Comparison of ENCODE assay signal across 24 cellular contexts in the genomic region with DNA sequence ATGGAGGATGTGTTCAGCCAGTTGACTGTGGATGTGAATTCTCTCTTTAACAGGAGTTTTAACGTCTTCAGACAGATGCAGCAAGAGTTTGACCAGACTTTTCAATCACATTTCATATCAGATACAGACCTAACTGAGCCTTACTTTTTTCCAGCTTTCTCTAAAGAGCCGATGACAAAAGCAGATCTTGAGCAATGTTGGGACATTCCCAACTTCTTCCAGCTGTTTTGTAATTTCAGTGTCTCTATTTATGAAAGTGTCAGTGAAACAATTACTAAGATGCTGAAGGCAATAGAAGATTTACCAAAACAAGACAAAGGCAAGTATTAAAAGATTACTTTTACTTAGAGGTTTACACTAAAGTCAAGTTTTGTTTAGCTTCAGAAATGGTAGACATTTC. TPM values are rescaled to one million over a fixed set of nuclear protein-coding genes. Genes with fewer than 3 reads are reported as not detected.
DNase-seq lines count a peak whose midpoint lies in the region; ATAC-seq, FAIRE-seq and TF ChIP-seq lines count a peak whose summit lies in the region.
"Had no signal": no experiment of that assay in that cellular context is flagged by ENCODE, and none has a peak within 500 bp of the region (broad histone marks: within the 10 kb centered on the region; RNA-seq: fewer than 3 reads in every experiment).

No MANE protein-coding gene starts in this region.

- no peaks in the 10 kb centered on the region for H3K9me3 Mint-ChIP-seq in MCF 10A (ENCODE audit: unreplicated experiment)
- H3K9me3 Mint-ChIP-seq: CD8-positive, alpha-beta T cell had no signal

- TF ChIP-seq EP300 in upper lobe of left lung (IDR thresholded peaks at IDR 0.05) = no peak

- H3K27ac ChIP-seq in breast epithelium = no peak overlapping the region
- H3K27ac ChIP-seq in endothelial cell of umbilical vein (ENCODE audit: insufficient read depth, low read depth, low read length) = no peak overlapping the region
- H3K27ac ChIP-seq in upper lobe of left lung = no peak overlapping the region
- H3K27ac ChIP-seq: 22Rv1; BLaER1 treated with 17β-estradiol and CSF1 and Interleukin-3, amounts not matched to agents 10 nM and 100 nM; KMS-11 had no signal

- dilution Hi-C loops in endothelial cell of umbilical vein (cut with MboI; ENCODE audit: extremely low pct_ligation_motif_present, low sequenced_read_pairs) = no loop called here

- no peaks in the 10 kb centered on the region for H3K79me2 ChIP-seq in endothelial cell of umbilical vein (ENCODE audit: control insufficient read depth, insufficient read depth, low read length)

- no peak overlapping the region for H3K27ac Mint-ChIP-seq in MCF 10A (ENCODE audit: low read depth, unreplicated experiment)
- H3K27ac Mint-ChIP-seq: CD8-positive, alpha-beta T cell had no signal

- no peaks in the 10 kb centered on the region for H4K20me1 ChIP-seq in endothelial cell of umbilical vein (replicated peaks; ENCODE audit: control insufficient read depth, extremely low read depth, insufficient read depth, low read length)
- H4K20me1 ChIP-seq: BLaER1 treated with 17β-estradiol and CSF1 and Interleukin-3, amounts not matched to agents 10 nM and 100 nM had no signal

- H3K9ac ChIP-seq in endothelial cell of umbilical vein (replicated peaks; ENCODE audit: extremely low read depth, insufficient read depth, low read length) = no peak overlapping the region
- H3K9ac ChIP-seq: BLaER1 treated with 17β-estradiol and CSF1 and Interleukin-3, amounts not matched to agents 10 nM and 100 nM; KMS-11 had no signal

- H3K27me3 ChIP-seq in breast epithelium (no peaks in the 10 kb centered on the region), endothelial cell of umbilical vein (ENCODE audit: control insufficient read depth in 2 of 2, insufficient read depth in 2 of 2, low read length in 2 of 2) (peaks cover 0 to 2% of the 10 kb centered on the region in 2 experiments), upper lobe of left lung (no peaks in the 10 kb centered on the region)
- H3K27me3 ChIP-seq: BLaER1 treated with 17β-estradiol and CSF1 and Interleukin-3, amounts not matched to agents 10 nM and 100 nM had no signal

- H3K4me3 ChIP-seq in breast epithelium (no peak overlapping the region), endothelial cell of umbilical vein (replicated peaks in 1 of 3; ENCODE audit: insufficient read depth in 1 of 3, low read depth in 1 of 3, low read length in 3 of 3) (no peak overlapping the region), fibroblast of villous mesenchyme (ENCODE audit: low read depth, low read length) (no peak overlapping the region), upper lobe of left lung (no peak overlapping the region)
- H3K4me3 ChIP-seq: BLaER1 treated with 17β-estradiol and CSF1 and Interleukin-3, amounts not matched to agents 10 nM and 100 nM had no signal

- H3K9me3 ChIP-seq in breast epithelium (no peaks in the 10 kb centered on the region), endothelial cell of umbilical vein (replicated peaks; ENCODE audit: control insufficient read depth, insufficient read depth, low read length) (no peaks in the 10 kb centered on the region), upper lobe of left lung (no peaks in the 10 kb centered on the region)
- H3K9me3 ChIP-seq: BLaER1 treated with 17β-estradiol and CSF1 and Interleukin-3, amounts not matched to agents 10 nM and 100 nM had no signal

- POLR2A ChIA-PET in MCF 10A (lab: Yijun Ruan, JAX) = interaction anchor here (0.9 to 1.3 kb wide), 3 partner anchors 11 to 197 kb away, joined by 3 to 5 read pairs (median 3); no protein-coding TSS in a partner anchor
- POLR2A ChIA-PET in endothelial cell of umbilical vein (lab: Charles Lee) = no interaction called here

- FAIRE-seq in endothelial cell of umbilical vein (lab: Jason Lieb, UNC) = peak; percentile 55
- FAIRE-seq: H54, HepG2 had no signal

- H3K36me3 ChIP-seq in breast epithelium (no peaks in the 10 kb centered on the region), endothelial cell of umbilical vein (ENCODE audit: control insufficient read depth in 2 of 2, extremely low read depth in 1 of 2, insufficient read depth in 2 of 2, low read length in 2 of 2) (no peaks in the 10 kb centered on the region), upper lobe of left lung (no peaks in the 10 kb centered on the region)
- H3K36me3 ChIP-seq: BLaER1 treated with 17β-estradiol and CSF1 and Interleukin-3, amounts not matched to agents 10 nM and 100 nM had no signal

- no peak for ATAC-seq in upper lobe of left lung (ENCODE audit: low FRiP score in 2 of 2)
- ATAC-seq: CD8-positive, alpha-beta T cell; HepG2; PC-3 had no signal

- CTCF ChIA-PET in MCF 10A (lab: Yijun Ruan, JAX) = interaction anchor here (1.1 to 16.1 kb wide), 7 partner anchors 11 to 214 kb away, joined by 3 to 266 read pairs (median 7); partner anchors contain the start of gene ENOSF1
- CTCF ChIA-PET in endothelial cell of umbilical vein (lab: Charles Lee) = interaction anchor here (1.1 to 12.1 kb wide), 3 partner anchors 113 to 330 kb away, joined by 3 to 652 read pairs (median 3); no protein-coding TSS in a partner anchor

- TF ChIP-seq CTCF in MCF 10A (IDR thresholded peaks at IDR 0.05; ENCODE audit: unreplicated experiment) (no peak), breast epithelium (IDR thresholded peaks at IDR 0.05) (no peak), endothelial cell of umbilical vein (IDR thresholded peaks at IDR 0.05; ENCODE audit: extremely low read depth in 1 of 2, insufficient read depth in 1 of 2, low read depth in 1 of 2, low read length in 2 of 2) (no peak), fibroblast of villous mesenchyme (IDR thresholded peaks at IDR 0.05; ENCODE audit: insufficient read depth, low read depth, low read length) (no peak), upper lobe of left lung (IDR thresholded peaks at IDR 0.05) (no peak)

- H3K4me1 ChIP-seq in breast epithelium (no peaks in the 10 kb centered on the region), endothelial cell of umbilical vein (ENCODE audit: control insufficient read depth, extremely low read depth, insufficient read depth, low read length) (no peaks in the 10 kb centered on the region), upper lobe of left lung (peaks cover 0 to 3% (median 0%) of the 10 kb centered on the region in 4 donors)
- H3K4me1 ChIP-seq: BLaER1 treated with 17β-estradiol and CSF1 and Interleukin-3, amounts not matched to agents 10 nM and 100 nM had no signal

- WGBS in upper lobe of left lung, 2 donors = 68 to 71% methylated on average over 2 of the region's 2 CpGs

- no peak overlapping the region for H3K4me3 Mint-ChIP-seq in MCF 10A (ENCODE audit: unreplicated experiment)
- H3K4me3 Mint-ChIP-seq: CD8-positive, alpha-beta T cell had no signal

- H3K27me3 Mint-ChIP-seq in MCF 10A (ENCODE audit: insufficient read depth, unreplicated experiment) = peaks cover 12% of the 10 kb centered on the region

- no peak for TF ChIP-seq POLR2A in breast epithelium (IDR thresholded peaks at IDR 0.05)
- TF ChIP-seq POLR2A in endothelial cell of umbilical vein (IDR thresholded peaks at IDR 0.05; ENCODE audit: low read depth, low read length) = no peak
- no peak for TF ChIP-seq POLR2A in upper lobe of left lung (IDR thresholded peaks at IDR 0.05)

- no peaks in the 10 kb centered on the region for H3K9me1 ChIP-seq in endothelial cell of umbilical vein (replicated peaks; ENCODE audit: control insufficient read depth, extremely low read depth, insufficient read depth, low read length)

- BruUV-seq in MCF 10A (replicated peaks; lab: Mats Ljungman, UMichigan) (no TSS peak), endothelial cell of umbilical vein (replicated peaks; lab: Mats Ljungman, UMichigan) (no TSS peak)

- no peak overlapping the region for H3K4me2 ChIP-seq in endothelial cell of umbilical vein (ENCODE audit: insufficient read depth, low read length)
- H3K4me2 ChIP-seq: BLaER1 treated with 17β-estradiol and CSF1 and Interleukin-3, amounts not matched to agents 10 nM and 100 nM; KMS-11 had no signal

- peaks cover 8% of the 10 kb centered on the region for H3K4me1 Mint-ChIP-seq in MCF 10A (ENCODE audit: insufficient read depth, unreplicated experiment)

- DNase-seq in MCF 10A (ENCODE audit: unreplicated experiment) = peak; percentile 35
- DNase-seq in breast epithelium (ENCODE audit: low spot score in 2 of 2) = no peak
- no peak for DNase-seq in endothelial cell of umbilical vein (ENCODE audit: low read depth, low spot score)
- DNase-seq in fibroblast of villous mesenchyme (ENCODE audit: low read depth) = peak; percentile 57
- DNase-seq in 8988T = no peak
- DNase-seq in cerebellar cortex (ENCODE audit: low spot score) = no peak
- no peak for DNase-seq in NCI-H2081 treated with DMSO at 0.1 percent for 48 hours (lab: John Stamatoyannopoulos, UW)
- no peak for DNase-seq in upper lobe of left lung
- DNase-seq: Calu3; CD8-positive, alpha-beta T cell; EL; NCI-H1436; NCI-H1930; NCI-H345; NCI-H524 treated with DMSO at 0.1 percent for 48 hours; PC-3; RPMI8226; SHP77 treated with DMSO at 0.1 percent for 48 hours had no signal

- intact Hi-C loops in MCF 10A (cut with micrococcal nuclease) (no loop called here), breast epithelium (cut with DNase I; ENCODE audit: low total_unique reads) (no loop called here), endothelial cell of umbilical vein (cut with micrococcal nuclease) (no loop called here)

- H2AFZ ChIP-seq in endothelial cell of umbilical vein (ENCODE audit: low read depth, low read length) = no peak overlapping the region

- H3K36me3 Mint-ChIP-seq in MCF 10A (ENCODE audit: insufficient read depth, unreplicated experiment) = peaks cover 4% of the 10 kb centered on the region
- H3K36me3 Mint-ChIP-seq: CD8-positive, alpha-beta T cell had no signal

RNA-seq across cellular contexts. Expression of gene TYMS, which starts 30.2 kb away (rescaled TPM):
- total RNA-seq in MCF 10A (2022) (22.4 and 57.0 TPM in 2 replicates), breast epithelium (1 to 10 TPM; 1.3 to 2.1 (median 2.0) TPM), endothelial cell of umbilical vein (189 and 200 TPM in 2 replicates), fibroblast of villous mesenchyme (11.9 and 15.1 TPM in 2 replicates), upper lobe of left lung (10 to 100 TPM in 2 of 6 donors, 1 to 10 TPM in 3, not detected in 1; 5.2 to 16.3 (median 7.6) TPM)
- polyA plus RNA-seq in endothelial cell of umbilical vein = 136 TPM in 2 replicates
- 152 and 196 TPM in 2 replicates for polyA plus RNA-seq in endothelial cell of umbilical vein (2011; cell fraction: cytosol; rRNA removed)
- 70.6 and 90.8 TPM in 2 replicates for polyA plus RNA-seq in endothelial cell of umbilical vein (2011; cell fraction: nucleus; rRNA removed)
- polyA plus RNA-seq in endothelial cell of umbilical vein (2012) = 93.2 and 200 TPM in 2 replicates
- 270 and 272 TPM in 2 replicates for polyA minus RNA-seq in endothelial cell of umbilical vein
- polyA minus RNA-seq in endothelial cell of umbilical vein (2011; cell fraction: cytosol; rRNA and poly(A)+ RNA removed) = 197 TPM
- 28.7 and 38.8 TPM in 2 replicates for polyA minus RNA-seq in endothelial cell of umbilical vein (2011; cell fraction: nucleus; rRNA and poly(A)+ RNA removed)

RNA-seq across cellular contexts. Expression of gene CLUL1, which starts 30.4 kb away (rescaled TPM):
- total RNA-seq in MCF 10A (2022) = 0.39 TPM in 1 of 2 replicates, not detected in the other
- total RNA-seq in breast epithelium = 1 to 10 TPM; 1.3 to 6.6 (median 3.5) TPM
- not detected in 2 replicates for total RNA-seq in endothelial cell of umbilical vein
- polyA plus RNA-seq in endothelial cell of umbilical vein = not detected in 2 replicates
- not detected in 2 replicates for polyA plus RNA-seq in endothelial cell of umbilical vein (2011; cell fraction: cytosol; rRNA removed)
- not detected in 2 replicates for polyA plus RNA-seq in endothelial cell of umbilical vein (2011; cell fraction: nucleus; rRNA removed)
- not detected in 2 replicates for polyA plus RNA-seq in endothelial cell of umbilical vein (2012)
- polyA minus RNA-seq in endothelial cell of umbilical vein = not detected in 2 replicates
- not detected for polyA minus RNA-seq in endothelial cell of umbilical vein (2011; cell fraction: cytosol; rRNA and poly(A)+ RNA removed)
- polyA minus RNA-seq in endothelial cell of umbilical vein (2011; cell fraction: nucleus; rRNA and poly(A)+ RNA removed) = not detected in 2 replicates
- total RNA-seq in fibroblast of villous mesenchyme = not detected in 2 replicates
- 10 to 100 TPM in 2 of 6 donors, 1 to 10 TPM in 3, not detected in 1; 1.7 to 27.2 (median 3.0) TPM for total RNA-seq in upper lobe of left lung
- total RNA-seq: CD8-positive, alpha-beta T cell; HepG2; PC-3 had no signal

RNA-seq across cellular contexts. Expression of gene CETN1, which starts 47.0 kb away (rescaled TPM):
- not detected in 2 replicates for total RNA-seq in MCF 10A (2022)
- not detected for total RNA-seq in breast epithelium
- total RNA-seq in endothelial cell of umbilical vein = not detected in 2 replicates
- not detected in 2 replicates for polyA plus RNA-seq in endothelial cell of umbilical vein
- polyA plus RNA-seq in endothelial cell of umbilical vein (2011; cell fraction: cytosol; rRNA removed) = not detected in 2 replicates
- not detected in 2 replicates for polyA plus RNA-seq in endothelial cell of umbilical vein (2011; cell fraction: nucleus; rRNA removed)
- not detected in 2 replicates for polyA plus RNA-seq in endothelial cell of umbilical vein (2012)
- polyA minus RNA-seq in endothelial cell of umbilical vein = not detected in 2 replicates
- not detected for polyA minus RNA-seq in endothelial cell of umbilical vein (2011; cell fraction: cytosol; rRNA and poly(A)+ RNA removed)
- not detected in 2 replicates for polyA minus RNA-seq in endothelial cell of umbilical vein (2011; cell fraction: nucleus; rRNA and poly(A)+ RNA removed)
- not detected in 2 replicates for total RNA-seq in fibroblast of villous mesenchyme
- total RNA-seq in upper lobe of left lung = not detected
- total RNA-seq: Calu3; CD8-positive, alpha-beta T cell; HepG2; M059J; PC-3 had no signal
- polyA plus RNA-seq: HepG2 had no signal

Comparison
In these comparisons a context has a peak if more than half of its experiments do, and no peak if none do; other contexts are left out.
1. DNase-seq: peak in MCF 10A (single experiment) and fibroblast of villous mesenchyme (single experiment); none in breast epithelium (0 of 2), endothelial cell of umbilical vein (single experiment), 8988T (single experiment), cerebellar cortex (single experiment), NCI-H2081 treated with DMSO at 0.1 percent for 48 hours (single experiment) and upper lobe of left lung (0 of 2).